Comparison of ENCODE assay signal across 17 cellular contexts in the genomic region with DNA sequence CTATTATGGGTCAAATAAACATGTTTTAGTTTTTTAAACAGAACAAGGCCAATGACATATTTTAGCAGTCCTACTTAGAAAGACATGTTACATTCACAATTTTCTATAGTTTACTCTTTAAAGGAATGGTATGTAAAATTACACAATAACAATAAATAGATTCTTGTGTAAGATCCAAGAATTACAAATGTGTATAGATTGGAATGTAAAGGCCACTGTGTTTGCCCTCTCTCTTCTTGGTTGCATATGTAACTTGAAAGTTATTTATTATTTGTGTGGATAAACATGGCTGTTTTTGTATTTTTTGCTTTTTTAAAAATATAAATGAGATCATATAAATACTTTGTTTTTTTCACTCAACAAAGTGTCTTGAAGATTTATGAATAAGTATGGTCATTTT.
DNase-seq lines count a peak whose midpoint lies in the region; ATAC-seq, FAIRE-seq and TF ChIP-seq lines count a peak whose summit lies in the region.
"Had no signal": no experiment of that assay in that cellular context is flagged by ENCODE, and none has a peak within 500 bp of the region (broad histone marks: within the 10 kb centered on the region; RNA-seq: fewer than 3 reads in every experiment).

No MANE protein-coding gene starts in this region.

- POLR2A ChIA-PET in IMR-90 (lab: Charles Lee; ENCODE audit: unreplicated experiment) (no interaction called here), HepG2 (lab: Yijun Ruan, JAX) (no interaction called here)

- no peak overlapping the region for H3K18ac ChIP-seq in IMR-90 (ENCODE audit: low read depth, low read length)
- no peak overlapping the region for H3K18ac ChIP-seq in mesenchymal stem cell (ENCODE audit: low read depth in 1 of 2, low read length in 2 of 2)

- no peak overlapping the region for H3K23ac ChIP-seq in IMR-90 (ENCODE audit: low read depth, low read length)
- H3K23ac ChIP-seq in mesenchymal stem cell (ENCODE audit: low read length in 2 of 2): no peak overlapping the region

- H4K20me1 ChIP-seq in IMR-90 (ENCODE audit: insufficient read depth, low read length) (no peaks in the 10 kb centered on the region), HepG2 (ENCODE audit: insufficient read depth, low read length) (no peaks in the 10 kb centered on the region)

- CTCF ChIA-PET in IMR-90 (lab: Yijun Ruan, JAX): no interaction called here
- CTCF ChIA-PET in HepG2 (lab: Yijun Ruan, JAX; ENCODE audit: low intra/inter-chr PET ratio, low total read pairs): no interaction called here

- H3K79me2 ChIP-seq in HepG2 (ENCODE audit: insufficient read depth, low read length): no peaks in the 10 kb centered on the region

- no peak overlapping the region for H2AK5ac ChIP-seq in IMR-90 (ENCODE audit: low read depth, low read length)
- no peak overlapping the region for H2AK5ac ChIP-seq in mesenchymal stem cell (ENCODE audit: low read length, severe bottlenecking)

- no peak overlapping the region for H4K91ac ChIP-seq in IMR-90 (ENCODE audit: insufficient read depth, low read depth, low read length)
- no peak overlapping the region for H4K91ac ChIP-seq in mesenchymal stem cell (ENCODE audit: low read length)

- no peaks in the 10 kb centered on the region for H3K9me3 ChIP-seq in IMR-90 (ENCODE audit: control insufficient read depth, insufficient read depth, low read length)
- H3K9me3 ChIP-seq in mesenchymal stem cell (ENCODE audit: control insufficient read depth, low read length): no peaks in the 10 kb centered on the region
- peaks cover 76% of the 10 kb centered on the region for H3K9me3 ChIP-seq in HepG2 (ENCODE audit: low read length)

- intact Hi-C loops in IMR-90 (cut with micrococcal nuclease): no loop called here
- intact Hi-C loops in HepG2 (cut with micrococcal nuclease; ENCODE audit: unreplicated experiment): no loop called here

- no peaks in the 10 kb centered on the region for H3K36me3 ChIP-seq in IMR-90 (ENCODE audit: control insufficient read depth, insufficient read depth, low read length)
- no peaks in the 10 kb centered on the region for H3K36me3 ChIP-seq in mesenchymal stem cell (ENCODE audit: control insufficient read depth in 1 of 2, insufficient read depth in 2 of 2, low read depth in 1 of 2, low read length in 2 of 2)
- no peaks in the 10 kb centered on the region for H3K36me3 ChIP-seq in HepG2 (replicated peaks in 1 of 2; ENCODE audit: control insufficient read depth in 1 of 2, insufficient read depth in 2 of 2, low read length in 2 of 2)

- H3K56ac ChIP-seq in IMR-90 (ENCODE audit: extremely low read depth, insufficient read depth, low read length): no peak overlapping the region

- TF ChIP-seq POLR2A in IMR-90 (IDR thresholded peaks at IDR 0.05; ENCODE audit: low read depth, low read length) (no peak), HepG2 (IDR thresholded peaks at IDR 0.05; ENCODE audit: insufficient read depth in 1 of 2, low read depth in 2 of 2, low read length in 2 of 2) (no peak)

- no peaks in the 10 kb centered on the region for H3K9me1 ChIP-seq in IMR-90 (ENCODE audit: insufficient read depth, low read length)

- H2BK120ac ChIP-seq in IMR-90 (ENCODE audit: low read depth, low read length) (no peak overlapping the region), mesenchymal stem cell (ENCODE audit: low read depth, low read length) (no peak overlapping the region)

- no peak overlapping the region for H2AFZ ChIP-seq in IMR-90 (replicated peaks; ENCODE audit: low read length, poor library complexity)
- H2AFZ ChIP-seq in mesenchymal stem cell (ENCODE audit: low read depth, low read length): no peak overlapping the region
- H2AFZ ChIP-seq in HepG2 (ENCODE audit: low read length): no peak overlapping the region
- H2AFZ ChIP-seq: GM23248 had no signal

- BruUV-seq in IMR-90 (replicated peaks; lab: Mats Ljungman, UMichigan) (no TSS peak), HepG2 (replicated peaks; lab: Mats Ljungman, UMichigan) (no TSS peak)

- no peak for FAIRE-seq in HepG2 (lab: Jason Lieb, UNC)
- FAIRE-seq: A204.1, D721Med, GM19239, H54 had no signal

- H3K9ac ChIP-seq in IMR-90 (ENCODE audit: low read depth, low read length) (no peak overlapping the region), mesenchymal stem cell (ENCODE audit: low read length) (no peak overlapping the region), HepG2 (ENCODE audit: insufficient read depth, low read depth, low read length) (no peak overlapping the region)
- H3K9ac ChIP-seq: GM23248 had no signal

- dilution Hi-C loops in IMR-90 (cut with HindIII; ENCODE audit: low sequenced_read_pairs, unreplicated experiment): no loop called here

- H2BK12ac ChIP-seq in mesenchymal stem cell (ENCODE audit: low read length in 2 of 2): no peak overlapping the region

- in situ Hi-C loops in IMR-90 (cut with MboI; ENCODE audit: low sequenced_read_pairs): no loop called here
- in situ Hi-C loops in HepG2 (cut with HindIII; ENCODE audit: extremely low pct_ligation_motif_present, low pct_unique_long_range_greater_than_20kb): no loop called here

- H3K4me1 ChIP-seq in IMR-90 (ENCODE audit: control insufficient read depth, insufficient read depth, low read length) (peaks cover 2% of the 10 kb centered on the region; the same call in 1 of the 2 replicates), mesenchymal stem cell (ENCODE audit: control insufficient read depth, insufficient read depth, low read depth, low read length) (no peaks in the 10 kb centered on the region), HepG2 (ENCODE audit: insufficient read depth, low read length) (no peaks in the 10 kb centered on the region)

- TF ChIP-seq CTCF in IMR-90 (conservative IDR thresholded peaks at IDR 0.05; ENCODE audit: low read depth, low read length) (no peak), choroid plexus epithelial cell (conservative IDR thresholded peaks at IDR 0.05; ENCODE audit: low read depth, low read length) (no peak), HepG2 (CRISPR knock-in tag; IDR thresholded peaks at IDR 0.05) (no peak)

- no peak for TF ChIP-seq EP300 in HepG2 (IDR thresholded peaks at IDR 0.05; ENCODE audit: low read depth in 2 of 2, low read length in 2 of 2)
- no peak for TF ChIP-seq EP300 in HepG2 (CRISPR knock-in tag; IDR thresholded peaks at IDR 0.05; ENCODE audit: borderline replicate concordance)

- H3K4me3 ChIP-seq in IMR-90 (ENCODE audit: insufficient read depth, low read depth, low read length): no peak overlapping the region
- no peak overlapping the region for H3K4me3 ChIP-seq in choroid plexus epithelial cell (ENCODE audit: low read depth, low read length)
- H3K4me3 ChIP-seq in mesenchymal stem cell (ENCODE audit: insufficient read depth in 1 of 2, low read depth in 1 of 2, low read length in 2 of 2): no peak overlapping the region
- no peak overlapping the region for H3K4me3 ChIP-seq in HepG2 (replicated peaks in 1 of 3; ENCODE audit: insufficient read depth in 1 of 3, low read depth in 2 of 3, low read length in 3 of 3)
- H3K4me3 ChIP-seq: GM23248 had no signal

- no peak overlapping the region for H2BK20ac ChIP-seq in IMR-90 (ENCODE audit: low read depth, low read length)

- ATAC-seq in IMR-90 (ENCODE audit: low read depth) (peak; percentile 83), GM21423 (IDR thresholded peaks at IDR 0.05; ENCODE audit: unreplicated experiment) (no peak), HepG2 (no peak)
- ATAC-seq: CD8-positive, alpha-beta T cell had no signal

- DNase-seq in EH (ENCODE audit: low read depth) (peak; percentile 10), IMR-90 (peak; percentile 30), choroid plexus epithelial cell (ENCODE audit: low read depth) (peak; percentile 69), mesenchymal stem cell (peak; percentile 17), HepG2 (ENCODE audit: low spot score) (no peak)
- DNase-seq in activated CD8-positive, alpha-beta memory T cell treated with anti-CD3 and anti-CD28 coated beads, Interleukin-2, amount 50 U/mL, for 48 hours: no peak
- DNase-seq: CD8-positive, alpha-beta T cell; COR-L47; DMS153; DMS79 treated with DMSO at 0.1 percent for 48 hours; GF-D8; GM23248 had no signal

- H3K27me3 ChIP-seq in IMR-90 (ENCODE audit: control insufficient read depth, insufficient read depth, low read length) (no peaks in the 10 kb centered on the region), mesenchymal stem cell (ENCODE audit: control insufficient read depth in 1 of 2, insufficient read depth in 1 of 2, low read length in 2 of 2) (no peaks in the 10 kb centered on the region), HepG2 (ENCODE audit: control insufficient read depth in 1 of 2, insufficient read depth in 2 of 2, low read length in 2 of 2) (no peaks in the 10 kb centered on the region)

- H3K14ac ChIP-seq in IMR-90 (replicated peaks; ENCODE audit: low read depth, low read length) (no peak overlapping the region), mesenchymal stem cell (ENCODE audit: low read length in 2 of 2) (no peak overlapping the region)

- no peak overlapping the region for H4K8ac ChIP-seq in IMR-90 (ENCODE audit: low read depth in 2 of 2, low read length in 2 of 2)
- H4K8ac ChIP-seq in mesenchymal stem cell (ENCODE audit: low read length): no peak overlapping the region

- H2BK5ac ChIP-seq in IMR-90 (ENCODE audit: low read depth, low read length, poor library complexity, severe bottlenecking): no peak overlapping the region
- no peak overlapping the region for H2BK5ac ChIP-seq in mesenchymal stem cell (ENCODE audit: low read depth, low read length, poor library complexity, severe bottlenecking)

- H2AK9ac ChIP-seq in IMR-90 (replicated peaks; ENCODE audit: low read depth, low read length, poor library complexity): no peak overlapping the region

- H2BK15ac ChIP-seq in IMR-90 (ENCODE audit: low read depth, low read length) (no peak overlapping the region), mesenchymal stem cell (ENCODE audit: low read depth, poor library complexity, severe bottlenecking) (no peak overlapping the region)

- no peaks in the 10 kb centered on the region for H3K79me1 ChIP-seq in IMR-90 (ENCODE audit: low read depth in 1 of 2, low read length in 2 of 2)
- no peaks in the 10 kb centered on the region for H3K79me1 ChIP-seq in mesenchymal stem cell (replicated peaks; ENCODE audit: low read length, poor library complexity, severe bottlenecking)

- no peak overlapping the region for H3K4ac ChIP-seq in IMR-90 (ENCODE audit: low read depth, low read length)
- no peak overlapping the region for H3K4ac ChIP-seq in mesenchymal stem cell (ENCODE audit: low read depth in 1 of 2, low read length in 2 of 2)

- H3K27ac ChIP-seq in IMR-90 (ENCODE audit: insufficient read depth, low read length): peak overlapping the region; percentile 40; the same call in 1 of the 2 replicates
- no peak overlapping the region for H3K27ac ChIP-seq in mesenchymal stem cell (ENCODE audit: low read length, poor library complexity, severe bottlenecking)
- no peak overlapping the region for H3K27ac ChIP-seq in HepG2 (ENCODE audit: extremely low read length, insufficient read depth, low read length)
- H3K27ac ChIP-seq: GM23248 had no signal

- no peak for TF ChIP-seq RAD21 in IMR-90 (IDR thresholded peaks at IDR 0.05; ENCODE audit: low read length)
- no peak for TF ChIP-seq RAD21 in HepG2 (CRISPR knock-in tag; IDR thresholded peaks at IDR 0.05)

- no peak overlapping the region for H4K5ac ChIP-seq in IMR-90 (ENCODE audit: low read depth, low read length)

- no peak overlapping the region for H3K4me2 ChIP-seq in IMR-90 (ENCODE audit: low read depth, low read length)
- no peak overlapping the region for H3K4me2 ChIP-seq in mesenchymal stem cell (ENCODE audit: low read length, poor library complexity, severe bottlenecking)
- no peak overlapping the region for H3K4me2 ChIP-seq in HepG2 (ENCODE audit: low read depth, low read length)

Comparison
In these comparisons a context has a peak if more than half of its experiments do, and no peak if none do; other contexts are left out.
1. DNase-seq: peak in EH (single experiment), IMR-90 (single experiment), choroid plexus epithelial cell (single experiment) and mesenchymal stem cell (single experiment); none in activated CD8-positive, alpha-beta memory T cell treated with anti-CD3 and anti-CD28 coated beads, Interleukin-2, amount 50 U/mL, for 48 hours (single experiment) and HepG2 (single experiment).